In genomic region chr11:65961267-65962135, GRCh38 we compare ENCODE assay signal across 1 cellular context.
TF ChIP-seq lines count a peak whose summit lies in the region.

Gene SART1, plus strand, starts transcription at chr11:65961734. Its CDS starts 47 bp downstream, at chr11:65961781.

TF ChIP-seq in HepG2, 621 proteins besides CTCF, POLR2A, EP300 and RAD21 (continued from another document and continues in another):
- peak; percentile 54; the same call in 1 of the 2 replicates for TF ChIP-seq ZNF710 (CRISPR knock-in tag; IDR thresholded peaks at IDR 0.05; ENCODE audit: borderline replicate concordance)
- TF ChIP-seq, protein P1, sequence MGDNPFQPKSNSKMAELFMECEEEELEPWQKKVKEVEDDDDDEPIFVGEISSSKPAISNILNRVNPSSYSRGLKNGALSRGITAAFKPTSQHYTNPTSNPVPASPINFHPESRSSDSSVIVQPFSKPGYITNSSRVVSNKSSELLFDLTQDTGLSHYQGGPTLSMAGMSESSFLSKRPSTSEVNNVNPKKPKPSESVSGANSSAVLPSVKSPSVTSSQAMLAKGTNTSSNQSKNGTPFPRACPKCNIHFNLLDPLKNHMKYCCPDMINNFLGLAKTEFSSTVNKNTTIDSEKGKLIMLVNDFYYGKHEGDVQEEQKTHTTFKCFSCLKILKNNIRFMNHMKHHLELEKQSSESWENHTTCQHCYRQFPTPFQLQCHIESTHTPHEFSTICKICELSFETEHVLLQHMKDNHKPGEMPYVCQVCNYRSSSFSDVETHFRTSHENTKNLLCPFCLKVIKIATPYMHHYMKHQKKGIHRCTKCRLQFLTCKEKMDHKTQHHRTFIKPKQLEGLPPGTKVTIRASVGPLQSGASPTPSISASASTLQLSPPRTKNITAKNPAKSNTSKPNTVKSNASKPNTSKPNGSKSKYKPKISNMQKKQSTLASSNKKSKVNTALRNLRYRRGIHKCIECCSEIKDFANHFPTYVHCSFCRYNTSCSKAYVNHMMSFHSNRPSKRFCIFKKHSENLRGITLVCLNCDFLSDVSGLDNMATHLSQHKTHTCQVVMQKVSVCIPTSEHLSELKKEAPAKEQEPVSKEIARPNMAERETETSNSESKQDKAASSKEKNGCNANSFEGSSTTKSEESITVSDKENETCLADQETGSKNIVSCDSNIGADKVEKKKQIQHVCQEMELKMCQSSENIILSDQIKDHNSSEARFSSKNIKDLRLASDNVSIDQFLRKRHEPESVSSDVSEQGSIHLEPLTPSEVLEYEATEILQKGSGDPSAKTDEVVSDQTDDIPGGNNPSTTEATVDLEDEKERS (CRISPR knock-in tag; IDR thresholded peaks at IDR 0.05): no peak
- peak; percentile 95 for TF ChIP-seq ZFX (CRISPR knock-in tag; IDR thresholded peaks at IDR 0.05; ENCODE audit: low read depth)
- TF ChIP-seq PPARG (CRISPR knock-in tag; conservative IDR thresholded peaks at IDR 0.05): 0 out of 2 replicates have a peak, but pooled peaks have one; percentile 26
- TF ChIP-seq, protein P2, sequence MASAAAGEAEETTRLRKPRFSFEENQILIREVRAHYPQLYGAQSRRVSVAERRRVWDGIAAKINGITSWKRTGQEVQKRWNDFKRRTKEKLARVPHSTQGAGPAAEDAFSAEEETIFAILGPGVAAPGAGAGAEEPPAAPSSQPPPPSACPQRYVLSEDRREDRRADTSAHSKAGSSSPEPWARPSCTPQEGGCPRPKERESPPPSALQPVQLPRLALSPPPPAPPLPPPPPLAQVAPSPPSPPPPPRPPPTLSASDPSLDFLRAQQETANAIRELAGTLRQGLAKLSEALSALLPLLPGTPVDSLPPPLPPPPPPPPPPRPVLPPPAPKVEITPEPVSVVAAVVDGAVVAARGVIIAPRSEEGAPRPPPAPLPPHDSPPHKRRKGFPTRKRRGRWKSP (CRISPR knock-in tag; IDR thresholded peaks at IDR 0.05): no peak
- TF ChIP-seq HOXA5 (CRISPR knock-in tag; IDR thresholded peaks at IDR 0.05): no peak
- no peak for TF ChIP-seq PLRG1 (conservative IDR thresholded peaks at IDR 0.05)
- TF ChIP-seq ISX (CRISPR knock-in tag; conservative IDR thresholded peaks at IDR 0.05): no peak; the same call in 1 of the 2 replicates
- TF ChIP-seq, protein P3, sequence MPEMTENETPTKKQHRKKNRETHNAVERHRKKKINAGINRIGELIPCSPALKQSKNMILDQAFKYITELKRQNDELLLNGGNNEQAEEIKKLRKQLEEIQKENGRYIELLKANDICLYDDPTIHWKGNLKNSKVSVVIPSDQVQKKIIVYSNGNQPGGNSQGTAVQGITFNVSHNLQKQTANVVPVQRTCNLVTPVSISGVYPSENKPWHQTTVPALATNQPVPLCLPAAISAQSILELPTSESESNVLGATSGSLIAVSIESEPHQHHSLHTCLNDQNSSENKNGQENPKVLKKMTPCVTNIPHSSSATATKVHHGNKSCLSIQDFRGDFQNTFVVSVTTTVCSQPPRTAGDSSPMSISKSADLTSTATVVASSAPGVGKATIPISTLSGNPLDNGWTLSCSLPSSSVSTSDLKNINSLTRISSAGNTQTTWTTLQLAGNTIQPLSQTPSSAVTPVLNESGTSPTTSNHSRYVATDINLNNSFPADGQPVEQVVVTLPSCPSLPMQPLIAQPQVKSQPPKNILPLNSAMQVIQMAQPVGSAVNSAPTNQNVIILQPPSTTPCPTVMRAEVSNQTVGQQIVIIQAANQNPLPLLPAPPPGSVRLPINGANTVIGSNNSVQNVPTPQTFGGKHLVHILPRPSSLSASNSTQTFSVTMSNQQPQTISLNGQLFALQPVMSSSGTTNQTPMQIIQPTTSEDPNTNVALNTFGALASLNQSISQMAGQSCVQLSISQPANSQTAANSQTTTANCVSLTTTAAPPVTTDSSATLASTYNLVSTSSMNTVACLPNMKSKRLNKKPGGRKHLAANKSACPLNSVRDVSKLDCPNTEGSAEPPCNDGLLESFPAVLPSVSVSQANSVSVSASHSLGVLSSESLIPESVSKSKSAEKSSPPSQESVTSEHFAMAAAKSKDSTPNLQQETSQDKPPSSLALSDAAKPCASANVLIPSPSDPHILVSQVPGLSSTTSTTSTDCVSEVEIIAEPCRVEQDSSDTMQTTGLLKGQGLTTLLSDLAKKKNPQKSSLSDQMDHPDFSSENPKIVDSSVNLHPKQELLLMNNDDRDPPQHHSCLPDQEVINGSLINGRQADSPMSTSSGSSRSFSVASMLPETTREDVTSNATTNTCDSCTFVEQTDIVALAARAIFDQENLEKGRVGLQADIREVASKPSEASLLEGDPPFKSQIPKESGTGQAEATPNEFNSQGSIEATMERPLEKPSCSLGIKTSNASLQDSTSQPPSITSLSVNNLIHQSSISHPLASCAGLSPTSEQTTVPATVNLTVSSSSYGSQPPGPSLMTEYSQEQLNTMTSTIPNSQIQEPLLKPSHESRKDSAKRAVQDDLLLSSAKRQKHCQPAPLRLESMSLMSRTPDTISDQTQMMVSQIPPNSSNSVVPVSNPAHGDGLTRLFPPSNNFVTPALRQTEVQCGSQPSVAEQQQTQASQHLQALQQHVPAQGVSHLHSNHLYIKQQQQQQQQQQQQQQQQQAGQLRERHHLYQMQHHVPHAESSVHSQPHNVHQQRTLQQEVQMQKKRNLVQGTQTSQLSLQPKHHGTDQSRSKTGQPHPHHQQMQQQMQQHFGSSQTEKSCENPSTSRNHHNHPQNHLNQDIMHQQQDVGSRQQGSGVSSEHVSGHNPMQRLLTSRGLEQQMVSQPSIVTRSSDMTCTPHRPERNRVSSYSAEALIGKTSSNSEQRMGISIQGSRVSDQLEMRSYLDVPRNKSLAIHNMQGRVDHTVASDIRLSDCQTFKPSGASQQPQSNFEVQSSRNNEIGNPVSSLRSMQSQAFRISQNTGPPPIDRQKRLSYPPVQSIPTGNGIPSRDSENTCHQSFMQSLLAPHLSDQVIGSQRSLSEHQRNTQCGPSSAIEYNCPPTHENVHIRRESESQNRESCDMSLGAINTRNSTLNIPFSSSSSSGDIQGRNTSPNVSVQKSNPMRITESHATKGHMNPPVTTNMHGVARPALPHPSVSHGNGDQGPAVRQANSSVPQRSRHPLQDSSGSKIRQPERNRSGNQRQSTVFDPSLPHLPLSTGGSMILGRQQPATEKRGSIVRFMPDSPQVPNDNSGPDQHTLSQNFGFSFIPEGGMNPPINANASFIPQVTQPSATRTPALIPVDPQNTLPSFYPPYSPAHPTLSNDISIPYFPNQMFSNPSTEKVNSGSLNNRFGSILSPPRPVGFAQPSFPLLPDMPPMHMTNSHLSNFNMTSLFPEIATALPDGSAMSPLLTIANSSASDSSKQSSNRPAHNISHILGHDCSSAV (CRISPR knock-in tag; IDR thresholded peaks at IDR 0.05; ENCODE audit: borderline replicate concordance): no peak
- no peak for TF ChIP-seq U2AF2 (IDR thresholded peaks at IDR 0.05; ENCODE audit: low read depth, low read length)
- peak; percentile 44; the same call in 1 of the 2 replicates for TF ChIP-seq ATF1 (CRISPR knock-in tag; IDR thresholded peaks at IDR 0.05)
- peak; percentile 69; the same call in 1 of the 2 replicates for TF ChIP-seq EEA1 (CRISPR knock-in tag; IDR thresholded peaks at IDR 0.05; ENCODE audit: borderline replicate concordance)
- peak; percentile 41; the same call in 1 of the 2 replicates for TF ChIP-seq ZBTB20 (CRISPR knock-in tag; IDR thresholded peaks at IDR 0.05; ENCODE audit: borderline replicate concordance, low read depth)
- TF ChIP-seq POLR2AphosphoS2 (IDR thresholded peaks at IDR 0.05; ENCODE audit: low read depth, low read length): no peak
- peak; percentile 82; the same call in 1 of the 2 replicates for TF ChIP-seq KMT2A (CRISPR knock-in tag; IDR thresholded peaks at IDR 0.05)
- TF ChIP-seq SP140L (CRISPR knock-in tag; IDR thresholded peaks at IDR 0.05; ENCODE audit: borderline replicate concordance): no peak
- peak; percentile 60 for TF ChIP-seq FOXA3 (CRISPR knock-in tag; IDR thresholded peaks at IDR 0.05)
- TF ChIP-seq JUN (CRISPR knock-in tag; IDR thresholded peaks at IDR 0.05): no peak
- TF ChIP-seq, protein P4, sequence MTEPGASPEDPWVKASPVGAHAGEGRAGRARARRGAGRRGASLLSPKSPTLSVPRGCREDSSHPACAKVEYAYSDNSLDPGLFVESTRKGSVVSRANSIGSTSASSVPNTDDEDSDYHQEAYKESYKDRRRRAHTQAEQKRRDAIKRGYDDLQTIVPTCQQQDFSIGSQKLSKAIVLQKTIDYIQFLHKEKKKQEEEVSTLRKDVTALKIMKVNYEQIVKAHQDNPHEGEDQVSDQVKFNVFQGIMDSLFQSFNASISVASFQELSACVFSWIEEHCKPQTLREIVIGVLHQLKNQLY (CRISPR knock-in tag; IDR thresholded peaks at IDR 0.05): no peak
- TF ChIP-seq, protein P5, sequence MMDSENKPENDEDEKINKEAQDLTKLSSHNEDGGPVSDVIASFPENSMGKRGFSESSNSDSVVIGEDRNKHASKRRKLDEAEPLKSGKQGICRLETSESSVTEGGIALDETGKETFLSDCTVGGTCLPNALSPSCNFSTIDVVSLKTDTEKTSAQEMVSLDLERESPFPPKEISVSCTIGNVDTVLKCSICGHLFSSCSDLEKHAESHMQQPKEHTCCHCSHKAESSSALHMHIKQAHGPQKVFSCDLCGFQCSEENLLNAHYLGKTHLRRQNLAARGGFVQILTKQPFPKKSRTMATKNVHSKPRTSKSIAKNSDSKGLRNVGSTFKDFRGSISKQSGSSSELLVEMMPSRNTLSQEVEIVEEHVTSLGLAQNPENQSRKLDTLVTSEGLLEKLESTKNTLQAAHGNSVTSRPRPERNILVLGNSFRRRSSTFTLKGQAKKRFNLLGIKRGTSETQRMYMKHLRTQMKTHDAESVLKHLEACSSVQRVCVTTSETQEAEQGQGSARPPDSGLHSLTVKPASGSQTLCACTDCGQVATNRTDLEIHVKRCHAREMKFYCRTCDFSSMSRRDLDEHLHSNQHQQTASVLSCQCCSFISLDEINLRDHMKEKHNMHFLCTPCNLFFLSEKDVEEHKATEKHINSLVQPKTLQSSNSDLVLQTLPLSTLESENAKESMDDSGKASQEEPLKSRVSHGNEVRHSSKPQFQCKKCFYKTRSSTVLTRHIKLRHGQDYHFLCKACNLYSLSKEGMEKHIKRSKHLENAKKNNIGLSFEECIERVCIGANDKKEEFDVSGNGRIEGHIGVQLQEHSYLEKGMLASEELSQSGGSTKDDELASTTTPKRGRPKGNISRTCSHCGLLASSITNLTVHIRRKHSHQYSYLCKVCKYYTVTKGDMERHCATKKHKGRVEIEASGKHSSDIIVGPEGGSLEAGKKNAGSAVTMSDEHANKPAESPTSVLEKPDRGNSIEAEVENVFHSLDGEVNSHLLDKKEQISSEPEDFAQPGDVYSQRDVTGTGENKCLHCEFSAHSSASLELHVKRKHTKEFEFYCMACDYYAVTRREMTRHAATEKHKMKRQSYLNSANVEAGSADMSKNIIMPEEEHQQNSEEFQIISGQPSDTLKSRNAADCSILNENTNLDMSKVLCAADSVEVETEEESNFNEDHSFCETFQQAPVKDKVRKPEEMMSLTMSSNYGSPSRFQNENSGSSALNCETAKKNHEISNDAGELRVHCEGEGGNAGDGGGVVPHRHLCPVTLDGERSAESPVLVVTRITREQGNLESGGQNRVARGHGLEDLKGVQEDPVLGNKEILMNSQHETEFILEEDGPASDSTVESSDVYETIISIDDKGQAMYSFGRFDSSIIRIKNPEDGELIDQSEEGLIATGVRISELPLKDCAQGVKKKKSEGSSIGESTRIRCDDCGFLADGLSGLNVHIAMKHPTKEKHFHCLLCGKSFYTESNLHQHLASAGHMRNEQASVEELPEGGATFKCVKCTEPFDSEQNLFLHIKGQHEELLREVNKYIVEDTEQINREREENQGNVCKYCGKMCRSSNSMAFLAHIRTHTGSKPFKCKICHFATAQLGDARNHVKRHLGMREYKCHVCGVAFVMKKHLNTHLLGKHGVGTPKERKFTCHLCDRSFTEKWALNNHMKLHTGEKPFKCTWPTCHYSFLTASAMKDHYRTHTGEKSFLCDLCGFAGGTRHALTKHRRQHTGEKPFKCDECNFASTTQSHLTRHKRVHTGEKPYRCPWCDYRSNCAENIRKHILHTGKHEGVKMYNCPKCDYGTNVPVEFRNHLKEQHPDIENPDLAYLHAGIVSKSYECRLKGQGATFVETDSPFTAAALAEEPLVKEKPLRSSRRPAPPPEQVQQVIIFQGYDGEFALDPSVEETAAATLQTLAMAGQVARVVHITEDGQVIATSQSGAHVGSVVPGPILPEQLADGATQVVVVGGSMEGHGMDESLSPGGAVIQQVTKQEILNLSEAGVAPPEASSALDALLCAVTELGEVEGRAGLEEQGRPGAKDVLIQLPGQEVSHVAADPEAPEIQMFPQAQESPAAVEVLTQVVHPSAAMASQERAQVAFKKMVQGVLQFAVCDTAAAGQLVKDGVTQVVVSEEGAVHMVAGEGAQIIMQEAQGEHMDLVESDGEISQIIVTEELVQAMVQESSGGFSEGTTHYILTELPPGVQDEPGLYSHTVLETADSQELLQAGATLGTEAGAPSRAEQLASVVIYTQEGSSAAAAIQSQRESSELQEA (CRISPR knock-in tag; IDR thresholded peaks at IDR 0.05; ENCODE audit: not compliant biosample characterization): peak; percentile 39
- TF ChIP-seq TP53 (CRISPR knock-in tag; conservative IDR thresholded peaks at IDR 0.05): no peak; the same call in 1 of the 2 replicates
- 0 out of 2 replicates have a peak, but pooled peaks have one; percentile 17 for TF ChIP-seq HNRNPL (IDR thresholded peaks at IDR 0.05; ENCODE audit: low read depth, low read length)
- TF ChIP-seq MEIS2 (CRISPR knock-in tag; IDR thresholded peaks at IDR 0.05): no peak; the same call in 1 of the 2 replicates
- TF ChIP-seq ZNF430 (CRISPR knock-in tag; IDR thresholded peaks at IDR 0.05): no peak
- TF ChIP-seq, protein P6, sequence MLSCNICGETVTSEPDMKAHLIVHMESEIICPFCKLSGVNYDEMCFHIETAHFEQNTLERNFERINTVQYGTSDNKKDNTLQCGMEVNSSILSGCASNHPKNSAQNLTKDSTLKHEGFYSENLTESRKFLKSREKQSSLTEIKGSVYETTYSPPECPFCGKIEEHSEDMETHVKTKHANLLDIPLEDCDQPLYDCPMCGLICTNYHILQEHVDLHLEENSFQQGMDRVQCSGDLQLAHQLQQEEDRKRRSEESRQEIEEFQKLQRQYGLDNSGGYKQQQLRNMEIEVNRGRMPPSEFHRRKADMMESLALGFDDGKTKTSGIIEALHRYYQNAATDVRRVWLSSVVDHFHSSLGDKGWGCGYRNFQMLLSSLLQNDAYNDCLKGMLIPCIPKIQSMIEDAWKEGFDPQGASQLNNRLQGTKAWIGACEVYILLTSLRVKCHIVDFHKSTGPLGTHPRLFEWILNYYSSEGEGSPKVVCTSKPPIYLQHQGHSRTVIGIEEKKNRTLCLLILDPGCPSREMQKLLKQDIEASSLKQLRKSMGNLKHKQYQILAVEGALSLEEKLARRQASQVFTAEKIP (CRISPR knock-in tag; IDR thresholded peaks at IDR 0.05; ENCODE audit: borderline replicate concordance): no peak
